2 cellular contexts compared by ENCODE assay signal in genomic region chr3:155216007-155216406, GRCh38.
A peak's percentile ranks its signal among the peaks of the same experiment; 100 is the strongest.
DNase-seq lines count a peak whose midpoint lies in the region; ATAC-seq, FAIRE-seq and TF ChIP-seq lines count a peak whose summit lies in the region.
"Not testable (repeated sequence)": the region's sequence is repeated elsewhere in the genome, so short reads cannot be mapped to it uniquely, and the experiment has no call there.

No MANE protein-coding gene starts in this region.

- not testable (repeated sequence) for TF ChIP-seq POLR2A in K562 (conservative IDR thresholded peaks at IDR 0.05)

- H3K4me2 ChIP-seq in K562 (ENCODE audit: insufficient read depth, low read length): not testable (repeated sequence)

- TF ChIP-seq EP300 in K562 (IDR thresholded peaks at IDR 0.05; ENCODE audit: low read length): not testable (repeated sequence)

- WGBS in K562 (ENCODE audit: insufficient coverage, low coverage, missing lambda C conversion rate): 71% methylated on average over 3 of the region's 3 CpGs

- H3K79me2 ChIP-seq in K562 (ENCODE audit: control insufficient read depth, insufficient read depth, low read length): not testable (repeated sequence)

- ATAC-seq in K562: not testable (repeated sequence)

- intact Hi-C loops in K562 (cut with micrococcal nuclease): loop anchor here (10.0 kb wide), 1 partner anchor 109 kb away; no protein-coding TSS in a partner anchor

- not testable (repeated sequence) for H3K9me3 ChIP-seq in HEK293 (ENCODE audit: control insufficient read depth, insufficient read depth, low read depth, low read length); K562 (replicated peaks; ENCODE audit: control insufficient read depth, insufficient read depth, low read depth, low read length)

- CTCF ChIA-PET in HEK293 (lab: Yijun Ruan, JAX); K562 (lab: Yijun Ruan, JAX; ENCODE audit: low intra/inter-chr PET ratio): not testable (repeated sequence)

- in situ Hi-C loops in K562 (cut with MboI): not testable (repeated sequence)

- not testable (repeated sequence) for H3K27me3 ChIP-seq in K562 (ENCODE audit: control insufficient read depth in 2 of 2, insufficient read depth in 2 of 2, low read length in 2 of 2)

- POLR2A ChIA-PET in HEK293 (lab: Yijun Ruan, JAX); K562 (lab: Yijun Ruan, JAX): not testable (repeated sequence)

- H3K9me1 ChIP-seq in K562 (ENCODE audit: control insufficient read depth, insufficient read depth, low read length): not testable (repeated sequence)

- not testable (repeated sequence) for FAIRE-seq in K562 (lab: Jason Lieb, UNC)

- H3K4me1 ChIP-seq in HEK293 (ENCODE audit: control insufficient read depth, insufficient read depth, low read length); K562 (replicated peaks in 1 of 2; ENCODE audit: control insufficient read depth in 2 of 2, insufficient read depth in 2 of 2, low read length in 2 of 2): not testable (repeated sequence)

- TF ChIP-seq CTCF in HEK293 (tag by site-specific recombination; IDR thresholded peaks at IDR 0.05); K562 (IDR thresholded peaks at IDR 0.05 in 2 of 3, conservative IDR thresholded peaks at IDR 0.05 in 1 of 3; ENCODE audit: insufficient read depth in 2 of 3, low read depth in 1 of 3, low read length in 3 of 3): not testable (repeated sequence)

- H3K27ac ChIP-seq in HEK293 (ENCODE audit: extremely low read depth, low read depth, low read length); K562 (ENCODE audit: extremely low read depth, low read depth, low read length): not testable (repeated sequence)

- not testable (repeated sequence) for H4K20me1 ChIP-seq in K562 (replicated peaks; ENCODE audit: control insufficient read depth, insufficient read depth, low read length)

- not testable (repeated sequence) for DNase-seq in K562 (ENCODE audit: extremely low read depth in 1 of 4, low spot score in 3 of 4)

- not testable (repeated sequence) for BruUV-seq in K562 (replicated peaks; lab: Mats Ljungman, UMichigan)

- H3K4me3 ChIP-seq in HEK293 (ENCODE audit: low read depth, low read length); K562: not testable (repeated sequence)

- H2AFZ ChIP-seq in K562 (ENCODE audit: low read depth, low read length): not testable (repeated sequence)

- not testable (repeated sequence) for H3K9ac ChIP-seq in K562 (ENCODE audit: insufficient read depth in 1 of 2, low read depth in 2 of 2, low read length in 2 of 2)

- H3K36me3 ChIP-seq in HEK293 (ENCODE audit: control insufficient read depth in 2 of 2, insufficient read depth in 1 of 2, low read length in 2 of 2); K562 (ENCODE audit: control insufficient read depth, insufficient read depth, low read length): not testable (repeated sequence)

- not testable (repeated sequence) for TF ChIP-seq RAD21 in K562 (CRISPR knock-in tag; conservative IDR thresholded peaks at IDR 0.05 in 1 of 2, IDR thresholded peaks at IDR 0.05 in 1 of 2)

TF ChIP-seq in HEK293, 187 proteins besides CTCF, POLR2A, EP300 and RAD21:
- peak; percentile 76 for TF ChIP-seq ZNF146 (tag by site-specific recombination; IDR thresholded peaks at IDR 0.05)

TF ChIP-seq in K562, 482 proteins besides CTCF, POLR2A, EP300 and RAD21:
- TF ChIP-seq ZNF146 (CRISPR knock-in tag; IDR thresholded peaks at IDR 0.05; ENCODE audit: unreplicated experiment) (peak; percentile 94), BCOR (IDR thresholded peaks at IDR 0.05) (peak; percentile 63), KDM1A (IDR thresholded peaks at IDR 0.05) (peak in 1 of 2 experiments; percentile 41; a peak in 1 of 4 replicates), CHAMP1 (IDR thresholded peaks at IDR 0.05) (0 out of 2 replicates have a peak, but pooled peaks have one; percentile 34), RBM25 (IDR thresholded peaks at IDR 0.05; ENCODE audit: low read depth, low read length, severe bottlenecking) (peak; percentile 47)
